10 cellular contexts compared by ENCODE assay signal in the genomic region with DNA sequence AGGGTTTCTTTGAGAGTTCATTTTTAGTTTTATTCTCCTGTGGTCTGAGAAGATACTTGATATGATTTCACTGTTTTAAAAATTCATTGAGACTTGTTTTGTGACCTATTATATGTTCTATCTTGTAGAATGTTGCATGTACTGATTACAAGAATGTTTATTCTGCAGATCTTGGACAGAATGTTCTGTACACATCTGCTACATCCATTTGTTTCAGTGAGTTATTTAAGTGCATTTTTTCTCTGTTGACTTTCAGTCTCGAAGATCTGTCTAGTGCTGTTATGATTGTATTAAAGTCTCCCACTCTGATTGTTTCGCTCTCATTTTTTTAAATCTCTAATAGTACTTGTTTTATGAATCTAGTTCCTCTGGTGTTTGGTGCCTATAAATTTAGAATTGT.
A peak's percentile ranks its signal among the peaks of the same experiment; 100 is the strongest.
DNase-seq lines count a peak whose midpoint lies in the region; ATAC-seq and TF ChIP-seq lines count a peak whose summit lies in the region.
"Had no signal": no experiment of that assay in that cellular context is flagged by ENCODE, and none has a peak within 500 bp of the region (broad histone marks: within the 10 kb centered on the region; RNA-seq: fewer than 3 reads in every experiment).

No MANE protein-coding gene starts in this region.

- no peak overlapping the region for H2AFZ ChIP-seq in hepatocyte

- no peak for DNase-seq in activated naive CD4-positive, alpha-beta T cell treated with anti-CD3 and anti-CD28 coated beads, Interleukin-2, amount 10 ng/mL, durations not matched to agents 7 days and 5 days
- no peak for DNase-seq in activated naive CD4-positive, alpha-beta T cell treated with anti-CD3 and anti-CD28 coated beads, Interleukin-2, amount 50 U/mL, for 16 hours
- DNase-seq in T-helper 2 cell treated with Interferon-gamma antibody and Interleukin-4, amounts not matched to agents 5 μg/mL and 100 μg/mL, for 36 hours (ENCODE audit: low spot score): no peak
- DNase-seq in left lung: no peak
- DNase-seq in hepatocyte (ENCODE audit: low spot score): no peak
- no peak for DNase-seq in activated gamma-delta T cell treated with Interleukin-2 at 50 U/mL for 16 hours
- DNase-seq in cerebellar nuclear complex (lab: John Stamatoyannopoulos, UW): no peak
- DNase-seq: activated CD4-positive, alpha-beta T cell treated with anti-CD3 and anti-CD28 coated beads for 48 hours; NCI-H146 had no signal

- H3K79me2 ChIP-seq in hepatocyte: no peaks in the 10 kb centered on the region

- H3K9me3 ChIP-seq in left lung (no peaks in the 10 kb centered on the region), thymus (ENCODE audit: control insufficient read depth) (no peaks in the 10 kb centered on the region), hepatocyte (ENCODE audit: low read depth) (no peaks in the 10 kb centered on the region)

- H3K27ac Mint-ChIP-seq in activated naive CD4-positive, alpha-beta T cell treated with anti-CD3 and anti-CD28 coated beads, Interleukin-2, amount 10 ng/mL, durations not matched to agents 7 days and 5 days: no peak overlapping the region
- H3K27ac Mint-ChIP-seq in T-helper 2 cell treated with Interferon-gamma antibody and Interleukin-4, amounts not matched to agents 5 μg/mL and 100 μg/mL, for 36 hours: no peak overlapping the region

- H3K9me3 Mint-ChIP-seq in activated naive CD4-positive, alpha-beta T cell treated with anti-CD3 and anti-CD28 coated beads, Interleukin-2, amount 10 ng/mL, durations not matched to agents 7 days and 5 days: no peaks in the 10 kb centered on the region
- no peaks in the 10 kb centered on the region for H3K9me3 Mint-ChIP-seq in T-helper 2 cell treated with Interferon-gamma antibody and Interleukin-4, amounts not matched to agents 5 μg/mL and 100 μg/mL, for 36 hours

- WGBS in thymus: 27% methylated on average over 2 of the region's 2 CpGs
- WGBS in hepatocyte (ENCODE audit: low lambda C conversion rate, missing lambda C conversion rate): 55% methylated on average over 2 of the region's 2 CpGs

- H3K4me1 ChIP-seq in left lung (peaks cover 0 to 30% of the 10 kb centered on the region in 2 donors), thymus (ENCODE audit: control insufficient read depth, insufficient read depth, low read length) (peaks cover 13% of the 10 kb centered on the region), hepatocyte (ENCODE audit: insufficient read depth) (no peaks in the 10 kb centered on the region)

- no peak overlapping the region for H3K4me2 ChIP-seq in hepatocyte

- intact Hi-C loops in left lung (cut with DNase I): no loop called here

- H3K36me3 ChIP-seq in left lung (no peaks in the 10 kb centered on the region), thymus (ENCODE audit: control insufficient read depth, insufficient read depth) (no peaks in the 10 kb centered on the region), hepatocyte (replicated peaks; ENCODE audit: insufficient read depth, low read depth) (no peaks in the 10 kb centered on the region)

- peak overlapping the region in 1 of 2 donors; percentile 45 for H3K4me3 ChIP-seq in left lung
- peak overlapping the region; percentile 93 for H3K4me3 ChIP-seq in thymus (ENCODE audit: low read length)
- H3K4me3 ChIP-seq in hepatocyte: no peak overlapping the region

- ATAC-seq in left lung: peak; percentile 54

- no peaks in the 10 kb centered on the region for H3K36me3 Mint-ChIP-seq in activated naive CD4-positive, alpha-beta T cell treated with anti-CD3 and anti-CD28 coated beads, Interleukin-2, amount 10 ng/mL, durations not matched to agents 7 days and 5 days
- H3K36me3 Mint-ChIP-seq in T-helper 2 cell treated with Interferon-gamma antibody and Interleukin-4, amounts not matched to agents 5 μg/mL and 100 μg/mL, for 36 hours (ENCODE audit: low read depth): no peaks in the 10 kb centered on the region

- H3K4me3 Mint-ChIP-seq in activated naive CD4-positive, alpha-beta T cell treated with anti-CD3 and anti-CD28 coated beads, Interleukin-2, amount 10 ng/mL, durations not matched to agents 7 days and 5 days: peak overlapping the region; percentile 6
- H3K4me3 Mint-ChIP-seq in T-helper 2 cell treated with Interferon-gamma antibody and Interleukin-4, amounts not matched to agents 5 μg/mL and 100 μg/mL, for 36 hours: peak overlapping the region; percentile 37

- TF ChIP-seq CTCF in left lung (IDR thresholded peaks at IDR 0.05) (no peak), hepatocyte (IDR thresholded peaks at IDR 0.05; ENCODE audit: poor library complexity) (no peak)

- CTCF ChIA-PET in activated naive CD4-positive, alpha-beta T cell treated with anti-CD3 and anti-CD28 coated beads, Interleukin-2, amount 10 ng/mL, durations not matched to agents 7 days and 5 days (lab: Charles Lee): interaction anchor here (7.9 kb wide), 1 partner anchor 27 kb away, joined by 79 read pairs; no protein-coding TSS in a partner anchor

- H3K27me3 ChIP-seq in left lung: peaks cover 0 to 8% of the 10 kb centered on the region in 2 donors
- H3K27me3 ChIP-seq in thymus (ENCODE audit: control insufficient read depth, insufficient read depth): no peaks in the 10 kb centered on the region
- H3K27me3 ChIP-seq in hepatocyte: no peaks in the 10 kb centered on the region

- no peaks in the 10 kb centered on the region for H4K20me1 ChIP-seq in hepatocyte (ENCODE audit: insufficient read depth, poor library complexity, severe bottlenecking)

- no peaks in the 10 kb centered on the region for H3K9me2 ChIP-seq in hepatocyte (replicated peaks; ENCODE audit: insufficient read depth)

- H3K27me3 Mint-ChIP-seq in activated naive CD4-positive, alpha-beta T cell treated with anti-CD3 and anti-CD28 coated beads, Interleukin-2, amount 10 ng/mL, durations not matched to agents 7 days and 5 days: peaks cover 24% of the 10 kb centered on the region
- peaks cover 42% of the 10 kb centered on the region for H3K27me3 Mint-ChIP-seq in T-helper 2 cell treated with Interferon-gamma antibody and Interleukin-4, amounts not matched to agents 5 μg/mL and 100 μg/mL, for 36 hours (ENCODE audit: low read depth)

- H3K27ac ChIP-seq in left lung (peak overlapping the region; percentile 42 to 86), thymus (ENCODE audit: low read depth) (peak overlapping the region; percentile 65), hepatocyte (no peak overlapping the region)

- peaks cover 33% of the 10 kb centered on the region for H3K4me1 Mint-ChIP-seq in activated naive CD4-positive, alpha-beta T cell treated with anti-CD3 and anti-CD28 coated beads, Interleukin-2, amount 10 ng/mL, durations not matched to agents 7 days and 5 days
- H3K4me1 Mint-ChIP-seq in T-helper 2 cell treated with Interferon-gamma antibody and Interleukin-4, amounts not matched to agents 5 μg/mL and 100 μg/mL, for 36 hours (ENCODE audit: low read depth): peaks cover 36% of the 10 kb centered on the region
